ENCODE assay signal across 19 cellular contexts in genomic region chr2:147352775-147353381, GRCh38.
DNase-seq lines count a peak whose midpoint lies in the region; ATAC-seq, FAIRE-seq and TF ChIP-seq lines count a peak whose summit lies in the region.
"Had no signal": no experiment of that assay in that cellular context is flagged by ENCODE, and none has a peak within 500 bp of the region (broad histone marks: within the 10 kb centered on the region; RNA-seq: fewer than 3 reads in every experiment).

No MANE protein-coding gene starts in this region.

- H3K9ac ChIP-seq in HepG2 (ENCODE audit: insufficient read depth, low read depth, low read length): no peak overlapping the region

- H3K27ac ChIP-seq in right lobe of liver (no peak overlapping the region), HepG2 (ENCODE audit: extremely low read length, insufficient read depth, low read length) (no peak overlapping the region)
- H3K27ac ChIP-seq: SK-N-MC had no signal

- no peaks in the 10 kb centered on the region for H4K20me1 ChIP-seq in HepG2 (ENCODE audit: insufficient read depth, low read length)

- no peaks in the 10 kb centered on the region for H3K79me2 ChIP-seq in HepG2 (ENCODE audit: insufficient read depth, low read length)

- no peaks in the 10 kb centered on the region for H3K9me3 ChIP-seq in right lobe of liver
- H3K9me3 ChIP-seq in HepG2 (ENCODE audit: low read length): no peaks in the 10 kb centered on the region
- H3K9me3 ChIP-seq: MG63 had no signal

- H3K36me3 ChIP-seq in right lobe of liver (no peaks in the 10 kb centered on the region), HepG2 (replicated peaks in 1 of 2; ENCODE audit: control insufficient read depth in 1 of 2, insufficient read depth in 2 of 2, low read length in 2 of 2) (no peaks in the 10 kb centered on the region)
- H3K36me3 ChIP-seq: MG63 had no signal

- CTCF ChIA-PET in HepG2 (lab: Yijun Ruan, JAX; ENCODE audit: low intra/inter-chr PET ratio, low total read pairs): no interaction called here

- H3K27me3 ChIP-seq in right lobe of liver (no peaks in the 10 kb centered on the region), HepG2 (ENCODE audit: control insufficient read depth in 1 of 2, insufficient read depth in 2 of 2, low read length in 2 of 2) (no peaks in the 10 kb centered on the region)
- H3K27me3 ChIP-seq: MG63 had no signal

- BruUV-seq in HepG2 (replicated peaks; lab: Mats Ljungman, UMichigan): no TSS peak

- no peak overlapping the region for H3K4me3 ChIP-seq in right lobe of liver
- H3K4me3 ChIP-seq in HepG2 (replicated peaks in 1 of 3; ENCODE audit: insufficient read depth in 1 of 3, low read depth in 2 of 3, low read length in 3 of 3): no peak overlapping the region
- no peak overlapping the region for H3K4me3 ChIP-seq in foreskin fibroblast (ENCODE audit: low read depth in 1 of 2, low read length in 2 of 2)
- H3K4me3 ChIP-seq: MG63, SK-N-MC had no signal

- H3K4me1 ChIP-seq in right lobe of liver: peaks cover 0 to 3% (median 0%) of the 10 kb centered on the region in 4 donors
- no peaks in the 10 kb centered on the region for H3K4me1 ChIP-seq in HepG2 (ENCODE audit: insufficient read depth, low read length)

- DNase-seq in right lobe of liver (no peak), HepG2 (ENCODE audit: low spot score) (no peak), amniotic epithelial cell (ENCODE audit: low read depth) (peak; percentile 75), left lobe of liver (ENCODE audit: low spot score) (no peak), SKM-1 treated with dmso at 0.1 percent for 144 hours (lab: John Stamatoyannopoulos, UW; ENCODE audit: unreplicated experiment) (no peak), foreskin fibroblast (no peak)
- DNase-seq: CD8-positive, alpha-beta memory T cell; DMS79 treated with DMSO at 0.1 percent for 48 hours; H9; IMR-90; Kasumi-1; MG63; NCI-H2227 treated with DMSO at 0.1 percent for 48 hours; NCI-H526 treated with DMSO at 0.1 percent for 48 hours; OCI-M1; Right ventricle myocardium superior; T-cell had no signal

- no peak for TF ChIP-seq EP300 in HepG2 (IDR thresholded peaks at IDR 0.05; ENCODE audit: low read depth in 2 of 2, low read length in 2 of 2)
- no peak for TF ChIP-seq EP300 in HepG2 (CRISPR knock-in tag; IDR thresholded peaks at IDR 0.05; ENCODE audit: borderline replicate concordance)

- no peak for TF ChIP-seq CTCF in right lobe of liver (IDR thresholded peaks at IDR 0.05)
- TF ChIP-seq CTCF in HepG2 (CRISPR knock-in tag; IDR thresholded peaks at IDR 0.05): no peak
- TF ChIP-seq CTCF in foreskin fibroblast (IDR thresholded peaks at IDR 0.05; ENCODE audit: low read depth, low read length): no peak

- FAIRE-seq in HepG2 (lab: Jason Lieb, UNC): no peak

- TF ChIP-seq POLR2A in right lobe of liver (IDR thresholded peaks at IDR 0.05) (no peak), HepG2 (IDR thresholded peaks at IDR 0.05; ENCODE audit: insufficient read depth in 1 of 2, low read depth in 2 of 2, low read length in 2 of 2) (no peak)

- no peak overlapping the region for H2AFZ ChIP-seq in HepG2 (ENCODE audit: low read length)

- peak in 3 of 4 donors; percentile 26 to 88 (median 61) for ATAC-seq in right lobe of liver
- no peak for ATAC-seq in HepG2
- ATAC-seq in left lobe of liver: peak; percentile 44
- no peak for ATAC-seq in HG03097 (IDR thresholded peaks at IDR 0.05; ENCODE audit: low FRiP score, unreplicated experiment)
- ATAC-seq: T-cell had no signal

- POLR2A ChIA-PET in HepG2 (lab: Yijun Ruan, JAX): no interaction called here

- no peak overlapping the region for H3K4me2 ChIP-seq in HepG2 (ENCODE audit: low read depth, low read length)

- 17% methylated on average over 3 of the region's 3 CpGs for whole genome bisulfite sequencing in right lobe of liver (ENCODE audit: insufficient coverage, low coverage, low lambda C conversion rate, missing lambda C conversion rate)
- 28% methylated on average over 3 of the region's 3 CpGs for whole genome bisulfite sequencing in HepG2 (ENCODE audit: low lambda C conversion rate)

- no peak for TF ChIP-seq RAD21 in HepG2 (CRISPR knock-in tag; IDR thresholded peaks at IDR 0.05)

- intact Hi-C loops in right lobe of liver (cut with DNase I) (no loop called here), HepG2 (cut with micrococcal nuclease; ENCODE audit: unreplicated experiment) (no loop called here)

- in situ Hi-C loops in HepG2 (cut with HindIII; ENCODE audit: extremely low pct_ligation_motif_present, low pct_unique_long_range_greater_than_20kb): no loop called here

TF ChIP-seq in HepG2, 621 proteins besides CTCF, POLR2A, EP300 and RAD21:
- TF ChIP-seq CENPBD1 (CRISPR knock-in tag; IDR thresholded peaks at IDR 0.05; ENCODE audit: borderline replicate concordance, low read depth): no peak
- TF ChIP-seq NFYB (CRISPR knock-in tag; IDR thresholded peaks at IDR 0.05): no peak
- TF ChIP-seq ZNF598 (CRISPR knock-in tag; IDR thresholded peaks at IDR 0.05; ENCODE audit: borderline replicate concordance): no peak
- TF ChIP-seq ATF7 (IDR thresholded peaks at IDR 0.05): no peak
- no peak for TF ChIP-seq ATF7 (CRISPR knock-in tag; IDR thresholded peaks at IDR 0.05)
- TF ChIP-seq GABPA (IDR thresholded peaks at IDR 0.05; ENCODE audit: low read depth, low read length): no peak
- no peak for TF ChIP-seq GABPA (CRISPR knock-in tag; IDR thresholded peaks at IDR 0.05; ENCODE audit: low read depth)
- TF ChIP-seq ZNF180 (CRISPR knock-in tag; IDR thresholded peaks at IDR 0.05; ENCODE audit: borderline replicate concordance, low read depth): no peak
- TF ChIP-seq HCFC1 (IDR thresholded peaks at IDR 0.05; ENCODE audit: low read depth, low read length): no peak
- no peak for TF ChIP-seq BRF2 (CRISPR knock-in tag; IDR thresholded peaks at IDR 0.05)
- no peak for TF ChIP-seq ZNF776 (CRISPR knock-in tag; IDR thresholded peaks at IDR 0.05)
- no peak for TF ChIP-seq ZNF451 (CRISPR knock-in tag; IDR thresholded peaks at IDR 0.05)
TF ChIP-seq in HepG2: peak in this region for 0.

Comparison
In these comparisons a context has a peak if more than half of its experiments do, and no peak if none do; other contexts are left out.
1. ATAC-seq: peak in right lobe of liver (3 of 4) and left lobe of liver (single experiment); none in HepG2 (single experiment) and HG03097 (single experiment).